Comparison of ENCODE assay signal across 13 cellular contexts in genomic region chr1:7299994-7300393, GRCh38.
DNase-seq lines count a peak whose midpoint lies in the region; ATAC-seq, FAIRE-seq and TF ChIP-seq lines count a peak whose summit lies in the region.
"Had no signal": no experiment of that assay in that cellular context is flagged by ENCODE, and none has a peak within 500 bp of the region (broad histone marks: within the 10 kb centered on the region; RNA-seq: fewer than 3 reads in every experiment).

No MANE protein-coding gene starts in this region.

- no peak for FAIRE-seq in A549 (lab: Jason Lieb, UNC)
- FAIRE-seq: GM12891 had no signal

- H3K9me3 ChIP-seq in A549 (peaks cover 31% of the 10 kb centered on the region), HUES48 (ENCODE audit: control insufficient read depth, insufficient read depth, low read length) (no peaks in the 10 kb centered on the region), left lung (peaks cover 0 to 9% of the 10 kb centered on the region in 2 donors)

- 3% methylated on average over 2 of the region's 2 CpGs for WGBS in A549 (ENCODE audit: missing lambda C conversion rate)

- H3K4me1 ChIP-seq in A549: peaks cover 67% of the 10 kb centered on the region
- peaks cover 37% of the 10 kb centered on the region for H3K4me1 ChIP-seq in HUES48 (ENCODE audit: control insufficient read depth, insufficient read depth, low read length)
- no peaks in the 10 kb centered on the region for H3K4me1 ChIP-seq in left lung

- H3K27me3 ChIP-seq in HUES48 (ENCODE audit: control insufficient read depth, insufficient read depth, low read length): no peaks in the 10 kb centered on the region
- H3K27me3 ChIP-seq in left lung: peaks cover 0 to 14% of the 10 kb centered on the region in 2 donors
- H3K27me3 ChIP-seq: BLaER1 treated with 17β-estradiol and CSF1 and Interleukin-3, amounts not matched to agents 10 nM and 100 nM; heart right ventricle had no signal

- peak; percentile 38 to 49 for DNase-seq in A549 (ENCODE audit: low read depth in 1 of 2, low spot score in 1 of 2)
- DNase-seq in cardiac fibroblast (ENCODE audit: low read depth in 2 of 2): peak; percentile 46 to 85
- DNase-seq in left lung: no peak
- DNase-seq in NCI-H2029 treated with DMSO at 0.1 percent for 48 hours (lab: John Stamatoyannopoulos, UW): no peak
- DNase-seq in superior temporal gyrus (ENCODE audit: extremely low spot score): no peak
- DNase-seq: activated CD4-positive, alpha-beta T cell treated with anti-CD3 and anti-CD28 coated beads, Interleukin-2, amount 50 U/mL, for 4 hours; NCI-H1048 had no signal

- no peak for TF ChIP-seq CTCF in A549 (IDR thresholded peaks at IDR 0.05)
- no peak for TF ChIP-seq CTCF in cardiac fibroblast (IDR thresholded peaks at IDR 0.05; ENCODE audit: low read depth, low read length)
- TF ChIP-seq CTCF in left lung (IDR thresholded peaks at IDR 0.05): no peak

- H3K36me3 ChIP-seq in HUES48 (ENCODE audit: control insufficient read depth, insufficient read depth, low read length) (no peaks in the 10 kb centered on the region), left lung (no peaks in the 10 kb centered on the region)
- H3K36me3 ChIP-seq: BLaER1 treated with 17β-estradiol and CSF1 and Interleukin-3, amounts not matched to agents 10 nM and 100 nM; heart right ventricle had no signal

- H3K4me3 ChIP-seq in A549 (no peak overlapping the region), HUES48 (ENCODE audit: low read depth, low read length) (no peak overlapping the region), cardiac fibroblast (replicated peaks in 1 of 2; ENCODE audit: low read depth in 2 of 2, low read length in 2 of 2) (no peak overlapping the region), left lung (no peak overlapping the region)
- H3K4me3 ChIP-seq: BLaER1 treated with 17β-estradiol and CSF1 and Interleukin-3, amounts not matched to agents 10 nM and 100 nM; heart right ventricle had no signal

- CTCF ChIA-PET in A549 (lab: Yijun Ruan, JAX): interaction anchor here (1.2 to 1.7 kb wide), 6 partner anchors 31 to 347 kb away, joined by 3 to 10 read pairs (median 4); no protein-coding TSS in a partner anchor

- TF ChIP-seq EP300 in A549 (IDR thresholded peaks at IDR 0.05): no peak

- H3K4me2 ChIP-seq in A549: peak overlapping the region; percentile 60
- H3K4me2 ChIP-seq: BLaER1 treated with 17β-estradiol and CSF1 and Interleukin-3, amounts not matched to agents 10 nM and 100 nM had no signal

- ATAC-seq in A549: peak; percentile 21 to 25; a peak in 4 of 6 replicates
- peak; percentile 29 for ATAC-seq in left lung
- ATAC-seq in HG03095 (IDR thresholded peaks at IDR 0.05; ENCODE audit: unreplicated experiment): no peak
- ATAC-seq in HG02852 (IDR thresholded peaks at IDR 0.05; ENCODE audit: unreplicated experiment): no peak

- intact Hi-C loops in left lung (cut with DNase I): no loop called here

- POLR2A ChIA-PET in A549 (lab: Yijun Ruan, JAX): interaction anchor here (0.6 to 2.1 kb wide), 2 partner anchors 76 to 515 kb away, joined by 3 to 6 read pairs; partner anchors contain the start of gene CAMTA1

- no peak for TF ChIP-seq POLR2A in A549 (IDR thresholded peaks at IDR 0.05; ENCODE audit: low read length)

- no peak overlapping the region for H3K9ac ChIP-seq in HUES48 (ENCODE audit: low read depth, low read length)
- H3K9ac ChIP-seq: BLaER1 treated with 17β-estradiol and CSF1 and Interleukin-3, amounts not matched to agents 10 nM and 100 nM had no signal

- H3K27ac ChIP-seq in A549 (peak overlapping the region; percentile 97 to 98), HUES48 (ENCODE audit: low read depth, low read length) (peak overlapping the region; percentile 92), left lung (peak overlapping the region in 1 of 2 donors; percentile 77)
- H3K27ac ChIP-seq: BLaER1 treated with 17β-estradiol and CSF1 and Interleukin-3, amounts not matched to agents 10 nM and 100 nM had no signal

- TF ChIP-seq RAD21 in A549 (conservative IDR thresholded peaks at IDR 0.05 in 1 of 2, IDR thresholded peaks at IDR 0.05 in 1 of 2): no peak

TF ChIP-seq in A549, 52 proteins besides CTCF, POLR2A, EP300 and RAD21:
- TF ChIP-seq EHMT2 (IDR thresholded peaks at IDR 0.05; ENCODE audit: low read depth) (no peak), REST (IDR thresholded peaks at IDR 0.05) (no peak), HOXB13 (CRISPR knock-in tag; IDR thresholded peaks at IDR 0.05; ENCODE audit: low read depth) (peak; percentile 10; the same call in 1 of the 2 replicates), RFX5 (IDR thresholded peaks at IDR 0.05) (no peak), FOSL2 (IDR thresholded peaks at IDR 0.05) (peak; percentile 70; the same call in 1 of the 2 replicates), FOSL2 (CRISPR knock-in tag; IDR thresholded peaks at IDR 0.05) (peak; percentile 72)

Comparison
In these comparisons a context has a peak if more than half of its experiments do, and no peak if none do; other contexts are left out.
1. ATAC-seq: peak in A549 (2 of 2) and left lung (single experiment); none in HG03095 (single experiment) and HG02852 (single experiment).
2. DNase-seq: peak in A549 (2 of 2) and cardiac fibroblast (2 of 2); none in left lung (0 of 2), NCI-H2029 treated with DMSO at 0.1 percent for 48 hours (single experiment) and superior temporal gyrus (single experiment).